In genomic region chr1:167881069-167881468, GRCh38 we compare ENCODE assay signal across 1 cellular context.
TF ChIP-seq lines count a peak whose summit lies in the region.

No MANE protein-coding gene starts in this region.

TF ChIP-seq in HepG2, 621 proteins besides CTCF, POLR2A, EP300 and RAD21:
- TF ChIP-seq CBFB (CRISPR knock-in tag; IDR thresholded peaks at IDR 0.05): no peak
- no peak for TF ChIP-seq ZNF24 (IDR thresholded peaks at IDR 0.05)
- no peak for TF ChIP-seq ZNF652 (CRISPR knock-in tag; IDR thresholded peaks at IDR 0.05; ENCODE audit: borderline replicate concordance, low read depth)
- no peak for TF ChIP-seq HDAC1 (CRISPR knock-in tag; IDR thresholded peaks at IDR 0.05)
- TF ChIP-seq MXI1 (IDR thresholded peaks at IDR 0.05; ENCODE audit: borderline replicate concordance, low read depth, low read length): no peak
- no peak for TF ChIP-seq PTBP1 (IDR thresholded peaks at IDR 0.05; ENCODE audit: low read depth, low read length, poor library complexity, severe bottlenecking)
- TF ChIP-seq ZNF746 (CRISPR knock-in tag; IDR thresholded peaks at IDR 0.05): no peak
